1 cellular context compared by ENCODE assay signal in the genomic region with DNA sequence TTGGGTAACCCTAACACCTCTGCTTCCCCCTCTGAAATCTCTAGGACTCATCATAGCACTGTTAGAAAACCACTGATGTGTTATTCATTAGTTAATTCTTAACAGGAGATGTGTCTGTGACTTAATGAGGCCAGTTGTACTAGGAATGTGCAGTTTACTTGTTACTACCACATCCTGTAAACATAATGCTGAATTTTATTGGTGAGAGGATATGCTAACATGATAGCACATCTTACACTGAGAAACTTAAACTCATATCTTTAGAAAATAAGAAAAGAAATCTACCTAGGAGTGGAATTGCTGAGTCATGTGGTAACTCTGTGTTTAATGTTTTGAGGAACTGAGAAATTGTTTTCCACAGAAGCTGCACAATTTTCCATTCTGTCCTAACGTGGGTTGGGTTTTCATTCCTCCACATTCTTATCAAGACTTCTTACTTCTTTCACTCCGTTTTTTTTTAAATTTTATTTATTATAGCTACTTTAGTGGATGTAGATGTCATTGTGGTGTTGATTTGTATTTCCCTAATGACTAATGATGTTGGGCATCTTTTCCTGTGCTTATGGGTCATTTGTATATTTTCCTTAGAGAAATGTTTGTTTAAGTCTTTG.
TF ChIP-seq lines count a peak whose summit lies in the region.

No MANE protein-coding gene starts in this region.

TF ChIP-seq in GM12878, 131 proteins besides CTCF, POLR2A, EP300 and RAD21 (continues in another document):
- TF ChIP-seq TCF7 (IDR thresholded peaks at IDR 0.05; ENCODE audit: borderline replicate concordance) (no peak), CHD2 (IDR thresholded peaks at IDR 0.05; ENCODE audit: borderline replicate concordance, low read depth, low read length) (no peak), PAX8 (IDR thresholded peaks at IDR 0.05) (0 out of 2 replicates have a peak, but pooled peaks have one; percentile 17), YY1 (IDR thresholded peaks at IDR 0.05; ENCODE audit: low read depth, low read length) (no peak), SPI1 (IDR thresholded peaks at IDR 0.05; ENCODE audit: borderline replicate concordance, insufficient read depth, low read depth, low read length) (peak; percentile 92), HDGF (IDR thresholded peaks at IDR 0.05) (no peak), BHLHE40 (IDR thresholded peaks at IDR 0.05; ENCODE audit: borderline replicate concordance in 1 of 2, low read depth in 2 of 2, low read length in 1 of 2) (peak in 1 of 2 experiments; percentile 55; a peak in 1 of 4 replicates), YBX1 (IDR thresholded peaks at IDR 0.05) (no peak), TAF1 (IDR thresholded peaks at IDR 0.05; ENCODE audit: borderline replicate concordance, low read depth, low read length) (no peak), HCFC1 (IDR thresholded peaks at IDR 0.05; ENCODE audit: low read length) (no peak), RFX5 (IDR thresholded peaks at IDR 0.05; ENCODE audit: low read depth, low read length) (no peak), EGR1 (IDR thresholded peaks at IDR 0.05; ENCODE audit: borderline replicate concordance in 1 of 2, low read depth in 2 of 2, low read length in 2 of 2) (no peak), NR2F1 (conservative IDR thresholded peaks at IDR 0.05) (no peak), RBBP5 (conservative IDR thresholded peaks at IDR 0.05) (no peak), PML (IDR thresholded peaks at IDR 0.05; ENCODE audit: low read length) (peak; percentile 58; the same call in 1 of the 2 replicates), POLR2AphosphoS5 (IDR thresholded peaks at IDR 0.05; ENCODE audit: low read length) (no peak), JUND (IDR thresholded peaks at IDR 0.05; ENCODE audit: low read depth, low read length) (0 out of 2 replicates have a peak, but pooled peaks have one; percentile 19), CREM (IDR thresholded peaks at IDR 0.05; ENCODE audit: low read depth) (peak; percentile 67; the same call in 1 of the 2 replicates), ATF7 (IDR thresholded peaks at IDR 0.05; ENCODE audit: low read depth) (peak; percentile 85), NFYA (IDR thresholded peaks at IDR 0.05; ENCODE audit: borderline replicate concordance, low read depth, low read length) (no peak), MYC (IDR thresholded peaks at IDR 0.05; ENCODE audit: insufficient read depth, insufficient read length, insufficient replicate concordance, low read length, severe bottlenecking) (no peak), TCF3 (IDR thresholded peaks at IDR 0.05; ENCODE audit: borderline replicate concordance, insufficient read depth, low read depth, low read length) (0 out of 2 replicates have a peak, but pooled peaks have one; percentile 37), MYB (IDR thresholded peaks at IDR 0.05; ENCODE audit: borderline replicate concordance, low read depth, low read length) (no peak), CBX3 (IDR thresholded peaks at IDR 0.05; ENCODE audit: borderline replicate concordance, low read depth) (no peak), RAD51 (IDR thresholded peaks at IDR 0.05) (peak; percentile 58), CEBPB (IDR thresholded peaks at IDR 0.05; ENCODE audit: borderline replicate concordance in 1 of 2, low read depth in 2 of 2, low read length in 2 of 2) (no peak), NFXL1 (IDR thresholded peaks at IDR 0.05; ENCODE audit: borderline replicate concordance) (no peak), NBN (IDR thresholded peaks at IDR 0.05) (peak; percentile 66; the same call in 1 of the 2 replicates), NR2C2 (IDR thresholded peaks at IDR 0.05; ENCODE audit: borderline replicate concordance, control insufficient read depth, insufficient read length, low read depth) (no peak), SMARCA5 (IDR thresholded peaks at IDR 0.05) (no peak), SUZ12 (IDR thresholded peaks at IDR 0.05; ENCODE audit: unreplicated experiment) (no peak), MTA3 (IDR thresholded peaks at IDR 0.05; ENCODE audit: borderline replicate concordance, low read length) (0 out of 2 replicates have a peak, but pooled peaks have one; percentile 46)
- TF ChIP-seq, protein P1, sequence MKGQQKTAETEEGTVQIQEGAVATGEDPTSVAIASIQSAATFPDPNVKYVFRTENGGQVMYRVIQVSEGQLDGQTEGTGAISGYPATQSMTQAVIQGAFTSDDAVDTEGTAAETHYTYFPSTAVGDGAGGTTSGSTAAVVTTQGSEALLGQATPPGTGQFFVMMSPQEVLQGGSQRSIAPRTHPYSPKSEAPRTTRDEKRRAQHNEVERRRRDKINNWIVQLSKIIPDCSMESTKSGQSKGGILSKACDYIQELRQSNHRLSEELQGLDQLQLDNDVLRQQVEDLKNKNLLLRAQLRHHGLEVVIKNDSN (IDR thresholded peaks at IDR 0.05; ENCODE audit: borderline replicate concordance, extremely low read length, insufficient read depth, low read depth, low read length) = no peak
- TF ChIP-seq, protein P2, sequence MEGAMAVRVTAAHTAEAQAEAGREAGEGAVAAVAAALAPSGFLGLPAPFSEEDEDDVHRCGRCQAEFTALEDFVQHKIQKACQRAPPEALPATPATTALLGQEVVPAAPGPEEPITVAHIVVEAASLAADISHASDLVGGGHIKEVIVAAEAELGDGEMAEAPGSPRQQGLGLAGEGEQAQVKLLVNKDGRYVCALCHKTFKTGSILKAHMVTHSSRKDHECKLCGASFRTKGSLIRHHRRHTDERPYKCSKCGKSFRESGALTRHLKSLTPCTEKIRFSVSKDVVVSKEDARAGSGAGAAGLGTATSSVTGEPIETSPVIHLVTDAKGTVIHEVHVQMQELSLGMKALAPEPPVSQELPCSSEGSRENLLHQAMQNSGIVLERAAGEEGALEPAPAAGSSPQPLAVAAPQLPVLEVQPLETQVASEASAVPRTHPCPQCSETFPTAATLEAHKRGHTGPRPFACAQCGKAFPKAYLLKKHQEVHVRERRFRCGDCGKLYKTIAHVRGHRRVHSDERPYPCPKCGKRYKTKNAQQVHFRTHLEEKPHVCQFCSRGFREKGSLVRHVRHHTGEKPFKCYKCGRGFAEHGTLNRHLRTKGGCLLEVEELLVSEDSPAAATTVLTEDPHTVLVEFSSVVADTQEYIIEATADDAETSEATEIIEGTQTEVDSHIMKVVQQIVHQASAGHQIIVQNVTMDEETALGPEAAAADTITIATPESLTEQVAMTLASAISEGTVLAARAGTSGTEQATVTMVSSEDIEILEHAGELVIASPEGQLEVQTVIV (IDR thresholded peaks at IDR 0.05; ENCODE audit: borderline replicate concordance, partially characterized antibody) = no peak
- TF ChIP-seq, protein P3, sequence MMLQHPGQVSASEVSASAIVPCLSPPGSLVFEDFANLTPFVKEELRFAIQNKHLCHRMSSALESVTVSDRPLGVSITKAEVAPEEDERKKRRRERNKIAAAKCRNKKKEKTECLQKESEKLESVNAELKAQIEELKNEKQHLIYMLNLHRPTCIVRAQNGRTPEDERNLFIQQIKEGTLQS (IDR thresholded peaks at IDR 0.05; ENCODE audit: borderline replicate concordance, extremely low read depth, low read depth, low read length) = no peak
- TF ChIP-seq, protein P4, sequence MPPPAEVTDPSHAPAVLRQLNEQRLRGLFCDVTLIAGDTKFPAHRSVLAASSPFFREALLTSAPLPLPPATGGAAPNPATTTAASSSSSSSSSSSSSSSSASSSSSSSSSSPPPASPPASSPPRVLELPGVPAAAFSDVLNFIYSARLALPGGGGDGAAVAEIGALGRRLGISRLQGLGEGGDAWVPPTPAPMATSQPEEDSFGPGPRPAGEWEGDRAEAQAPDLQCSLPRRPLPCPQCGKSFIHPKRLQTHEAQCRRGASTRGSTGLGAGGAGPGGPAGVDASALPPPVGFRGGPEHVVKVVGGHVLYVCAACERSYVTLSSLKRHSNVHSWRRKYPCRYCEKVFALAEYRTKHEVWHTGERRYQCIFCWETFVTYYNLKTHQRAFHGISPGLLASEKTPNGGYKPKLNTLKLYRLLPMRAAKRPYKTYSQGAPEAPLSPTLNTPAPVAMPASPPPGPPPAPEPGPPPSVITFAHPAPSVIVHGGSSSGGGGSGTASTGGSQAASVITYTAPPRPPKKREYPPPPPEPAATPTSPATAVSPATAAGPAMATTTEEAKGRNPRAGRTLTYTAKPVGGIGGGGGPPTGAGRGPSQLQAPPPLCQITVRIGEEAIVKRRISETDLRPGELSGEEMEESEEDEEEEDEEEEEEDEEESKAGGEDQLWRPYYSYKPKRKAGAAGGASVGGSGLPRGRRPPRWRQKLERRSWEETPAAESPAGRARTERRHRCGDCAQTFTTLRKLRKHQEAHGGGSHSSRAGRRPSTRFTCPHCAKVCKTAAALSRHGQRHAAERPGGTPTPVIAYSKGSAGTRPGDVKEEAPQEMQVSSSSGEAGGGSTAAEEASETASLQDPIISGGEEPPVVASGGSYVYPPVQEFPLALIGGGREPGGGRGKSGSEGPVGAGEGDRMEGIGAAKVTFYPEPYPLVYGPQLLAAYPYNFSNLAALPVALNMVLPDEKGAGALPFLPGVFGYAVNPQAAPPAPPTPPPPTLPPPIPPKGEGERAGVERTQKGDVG (CRISPR knock-in tag; IDR thresholded peaks at IDR 0.05) = no peak
- TF ChIP-seq, protein P5, sequence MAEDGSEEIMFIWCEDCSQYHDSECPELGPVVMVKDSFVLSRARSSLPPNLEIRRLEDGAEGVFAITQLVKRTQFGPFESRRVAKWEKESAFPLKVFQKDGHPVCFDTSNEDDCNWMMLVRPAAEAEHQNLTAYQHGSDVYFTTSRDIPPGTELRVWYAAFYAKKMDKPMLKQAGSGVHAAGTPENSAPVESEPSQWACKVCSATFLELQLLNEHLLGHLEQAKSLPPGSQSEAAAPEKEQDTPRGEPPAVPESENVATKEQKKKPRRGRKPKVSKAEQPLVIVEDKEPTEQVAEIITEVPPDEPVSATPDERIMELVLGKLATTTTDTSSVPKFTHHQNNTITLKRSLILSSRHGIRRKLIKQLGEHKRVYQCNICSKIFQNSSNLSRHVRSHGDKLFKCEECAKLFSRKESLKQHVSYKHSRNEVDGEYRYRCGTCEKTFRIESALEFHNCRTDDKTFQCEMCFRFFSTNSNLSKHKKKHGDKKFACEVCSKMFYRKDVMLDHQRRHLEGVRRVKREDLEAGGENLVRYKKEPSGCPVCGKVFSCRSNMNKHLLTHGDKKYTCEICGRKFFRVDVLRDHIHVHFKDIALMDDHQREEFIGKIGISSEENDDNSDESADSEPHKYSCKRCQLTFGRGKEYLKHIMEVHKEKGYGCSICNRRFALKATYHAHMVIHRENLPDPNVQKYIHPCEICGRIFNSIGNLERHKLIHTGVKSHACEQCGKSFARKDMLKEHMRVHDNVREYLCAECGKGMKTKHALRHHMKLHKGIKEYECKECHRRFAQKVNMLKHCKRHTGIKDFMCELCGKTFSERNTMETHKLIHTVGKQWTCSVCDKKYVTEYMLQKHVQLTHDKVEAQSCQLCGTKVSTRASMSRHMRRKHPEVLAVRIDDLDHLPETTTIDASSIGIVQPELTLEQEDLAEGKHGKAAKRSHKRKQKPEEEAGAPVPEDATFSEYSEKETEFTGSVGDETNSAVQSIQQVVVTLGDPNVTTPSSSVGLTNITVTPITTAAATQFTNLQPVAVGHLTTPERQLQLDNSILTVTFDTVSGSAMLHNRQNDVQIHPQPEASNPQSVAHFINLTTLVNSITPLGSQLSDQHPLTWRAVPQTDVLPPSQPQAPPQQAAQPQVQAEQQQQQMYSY (CRISPR knock-in tag; IDR thresholded peaks at IDR 0.05) = no peak
- TF ChIP-seq, protein P6, sequence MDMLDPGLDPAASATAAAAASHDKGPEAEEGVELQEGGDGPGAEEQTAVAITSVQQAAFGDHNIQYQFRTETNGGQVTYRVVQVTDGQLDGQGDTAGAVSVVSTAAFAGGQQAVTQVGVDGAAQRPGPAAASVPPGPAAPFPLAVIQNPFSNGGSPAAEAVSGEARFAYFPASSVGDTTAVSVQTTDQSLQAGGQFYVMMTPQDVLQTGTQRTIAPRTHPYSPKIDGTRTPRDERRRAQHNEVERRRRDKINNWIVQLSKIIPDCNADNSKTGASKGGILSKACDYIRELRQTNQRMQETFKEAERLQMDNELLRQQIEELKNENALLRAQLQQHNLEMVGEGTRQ (IDR thresholded peaks at IDR 0.05; ENCODE audit: borderline replicate concordance, low read depth, low read length) = no peak
- TF ChIP-seq, protein P7, sequence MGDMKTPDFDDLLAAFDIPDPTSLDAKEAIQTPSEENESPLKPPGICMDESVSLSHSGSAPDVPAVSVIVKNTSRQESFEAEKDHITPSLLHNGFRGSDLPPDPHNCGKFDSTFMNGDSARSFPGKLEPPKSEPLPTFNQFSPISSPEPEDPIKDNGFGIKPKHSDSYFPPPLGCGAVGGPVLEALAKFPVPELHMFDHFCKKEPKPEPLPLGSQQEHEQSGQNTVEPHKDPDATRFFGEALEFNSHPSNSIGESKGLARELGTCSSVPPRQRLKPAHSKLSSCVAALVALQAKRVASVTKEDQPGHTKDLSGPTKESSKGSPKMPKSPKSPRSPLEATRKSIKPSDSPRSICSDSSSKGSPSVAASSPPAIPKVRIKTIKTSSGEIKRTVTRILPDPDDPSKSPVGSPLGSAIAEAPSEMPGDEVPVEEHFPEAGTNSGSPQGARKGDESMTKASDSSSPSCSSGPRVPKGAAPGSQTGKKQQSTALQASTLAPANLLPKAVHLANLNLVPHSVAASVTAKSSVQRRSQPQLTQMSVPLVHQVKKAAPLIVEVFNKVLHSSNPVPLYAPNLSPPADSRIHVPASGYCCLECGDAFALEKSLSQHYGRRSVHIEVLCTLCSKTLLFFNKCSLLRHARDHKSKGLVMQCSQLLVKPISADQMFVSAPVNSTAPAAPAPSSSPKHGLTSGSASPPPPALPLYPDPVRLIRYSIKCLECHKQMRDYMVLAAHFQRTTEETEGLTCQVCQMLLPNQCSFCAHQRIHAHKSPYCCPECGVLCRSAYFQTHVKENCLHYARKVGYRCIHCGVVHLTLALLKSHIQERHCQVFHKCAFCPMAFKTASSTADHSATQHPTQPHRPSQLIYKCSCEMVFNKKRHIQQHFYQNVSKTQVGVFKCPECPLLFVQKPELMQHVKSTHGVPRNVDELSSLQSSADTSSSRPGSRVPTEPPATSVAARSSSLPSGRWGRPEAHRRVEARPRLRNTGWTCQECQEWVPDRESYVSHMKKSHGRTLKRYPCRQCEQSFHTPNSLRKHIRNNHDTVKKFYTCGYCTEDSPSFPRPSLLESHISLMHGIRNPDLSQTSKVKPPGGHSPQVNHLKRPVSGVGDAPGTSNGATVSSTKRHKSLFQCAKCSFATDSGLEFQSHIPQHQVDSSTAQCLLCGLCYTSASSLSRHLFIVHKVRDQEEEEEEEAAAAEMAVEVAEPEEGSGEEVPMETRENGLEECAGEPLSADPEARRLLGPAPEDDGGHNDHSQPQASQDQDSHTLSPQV (IDR thresholded peaks at IDR 0.05) = no peak
- TF ChIP-seq, protein P8, sequence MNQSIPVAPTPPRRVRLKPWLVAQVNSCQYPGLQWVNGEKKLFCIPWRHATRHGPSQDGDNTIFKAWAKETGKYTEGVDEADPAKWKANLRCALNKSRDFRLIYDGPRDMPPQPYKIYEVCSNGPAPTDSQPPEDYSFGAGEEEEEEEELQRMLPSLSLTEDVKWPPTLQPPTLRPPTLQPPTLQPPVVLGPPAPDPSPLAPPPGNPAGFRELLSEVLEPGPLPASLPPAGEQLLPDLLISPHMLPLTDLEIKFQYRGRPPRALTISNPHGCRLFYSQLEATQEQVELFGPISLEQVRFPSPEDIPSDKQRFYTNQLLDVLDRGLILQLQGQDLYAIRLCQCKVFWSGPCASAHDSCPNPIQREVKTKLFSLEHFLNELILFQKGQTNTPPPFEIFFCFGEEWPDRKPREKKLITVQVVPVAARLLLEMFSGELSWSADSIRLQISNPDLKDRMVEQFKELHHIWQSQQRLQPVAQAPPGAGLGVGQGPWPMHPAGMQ (IDR thresholded peaks at IDR 0.05; ENCODE audit: borderline replicate concordance) = no peak
